ENCODE assay signal across 9 cellular contexts in the genomic region with DNA sequence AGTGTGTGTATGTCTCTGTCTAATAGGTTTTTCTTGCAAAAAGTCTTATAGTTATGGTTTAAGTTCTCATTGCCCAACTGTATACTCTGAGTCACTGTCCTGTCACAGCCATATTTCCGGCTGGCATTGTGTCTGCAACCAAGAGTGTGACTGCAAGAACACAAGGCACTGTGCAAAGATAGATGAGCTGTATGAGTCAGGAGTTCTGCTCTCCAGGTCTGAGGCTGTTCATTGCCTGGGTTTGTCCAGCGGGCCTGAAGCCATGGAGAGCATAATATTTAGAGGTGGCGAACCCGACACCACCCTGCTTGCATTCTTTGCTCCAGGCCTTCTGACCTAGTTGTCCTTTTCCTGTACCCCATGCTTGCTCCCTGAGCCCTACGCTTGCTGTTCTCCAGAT. TPM values are rescaled to one million over a fixed set of nuclear protein-coding genes. Genes with fewer than 3 reads are reported as not detected.
A peak's percentile ranks its signal among the peaks of the same experiment; 100 is the strongest.
DNase-seq lines count a peak whose midpoint lies in the region; ATAC-seq and TF ChIP-seq lines count a peak whose summit lies in the region.
"Had no signal": no experiment of that assay in that cellular context is flagged by ENCODE, and none has a peak within 500 bp of the region (broad histone marks: within the 10 kb centered on the region; RNA-seq: fewer than 3 reads in every experiment).

No MANE protein-coding gene starts in this region.

- peak overlapping the region in 1 of 2 donors; percentile 63 for H3K27ac ChIP-seq in left lung

- H3K27me3 Mint-ChIP-seq in activated T-helper 17 cell treated with anti-CD3 and anti-CD28 coated beads, Interleukin-2, amount 50 U/mL, for 72 hours: no peaks in the 10 kb centered on the region

- TF ChIP-seq CTCF in left lung (IDR thresholded peaks at IDR 0.05): no peak

- no peak overlapping the region for H3K4me3 ChIP-seq in left lung

- DNase-seq in AML-193 (lab: John Stamatoyannopoulos, UW) (peak; percentile 95 to 96), Kasumi-1 (lab: John Stamatoyannopoulos, UW) (peak; percentile 94 to 96), left lung (peak in 1 of 2 donors; percentile 40), cardiac septum (ENCODE audit: low spot score) (no peak), NCI-H510A (lab: John Stamatoyannopoulos, UW) (no peak)
- DNase-seq in activated naive CD4-positive, alpha-beta T cell treated with Interleukin-2 at 50 U/mL for 16 hours: no peak
- DNase-seq: T-helper 2 cell had no signal

- H3K9me3 ChIP-seq in left lung: peaks cover 0 to 2% of the 10 kb centered on the region in 2 donors

- peaks cover 3% of the 10 kb centered on the region for H3K9me3 Mint-ChIP-seq in activated T-helper 17 cell treated with anti-CD3 and anti-CD28 coated beads, Interleukin-2, amount 50 U/mL, for 72 hours

- intact Hi-C loops in left lung (cut with DNase I) (no loop called here), cardiac septum (cut with DNase I) (no loop called here)

- H3K4me1 ChIP-seq in left lung: no peaks in the 10 kb centered on the region

- peak; percentile 49 for ATAC-seq in activated T-helper 17 cell treated with anti-CD3 and anti-CD28 coated beads, Interleukin-2, amount 50 U/mL, for 72 hours (replicated peaks)
- ATAC-seq in left lung (peak; percentile 79), GM21529 (IDR thresholded peaks at IDR 0.05; ENCODE audit: unreplicated experiment) (no peak)

- no peaks in the 10 kb centered on the region for H3K4me1 Mint-ChIP-seq in activated T-helper 17 cell treated with anti-CD3 and anti-CD28 coated beads, Interleukin-2, amount 50 U/mL, for 72 hours

- H3K27ac Mint-ChIP-seq in activated T-helper 17 cell treated with anti-CD3 and anti-CD28 coated beads, Interleukin-2, amount 50 U/mL, for 72 hours: no peak overlapping the region

- H3K4me3 Mint-ChIP-seq in activated T-helper 17 cell treated with anti-CD3 and anti-CD28 coated beads, Interleukin-2, amount 50 U/mL, for 72 hours: no peak overlapping the region

- H3K36me3 ChIP-seq in left lung: no peaks in the 10 kb centered on the region

- no peaks in the 10 kb centered on the region for H3K36me3 Mint-ChIP-seq in activated T-helper 17 cell treated with anti-CD3 and anti-CD28 coated beads, Interleukin-2, amount 50 U/mL, for 72 hours (ENCODE audit: low read depth)

- H3K27me3 ChIP-seq in left lung: no peaks in the 10 kb centered on the region

RNA-seq across cellular contexts. Expression of a gene that starts 50.9 kb away (rescaled TPM):
- total RNA-seq in activated T-helper 17 cell treated with anti-CD3 and anti-CD28 coated beads, Interleukin-2, amount 50 U/mL, for 72 hours: 1 to 10 TPM; 1.4 to 3.0 TPM
- total RNA-seq in left lung (1 to 10 TPM; 2.5 to 3.6 TPM), cardiac septum (1.4 TPM)

Comparison
In these comparisons a context has a peak if more than half of its experiments do, and no peak if none do; other contexts are left out.
1. DNase-seq: peak in AML-193 (2 of 2) and Kasumi-1 (2 of 2); none in cardiac septum (single experiment), NCI-H510A (single experiment) and activated naive CD4-positive, alpha-beta T cell treated with Interleukin-2 at 50 U/mL for 16 hours (single experiment).